In the genomic region with DNA sequence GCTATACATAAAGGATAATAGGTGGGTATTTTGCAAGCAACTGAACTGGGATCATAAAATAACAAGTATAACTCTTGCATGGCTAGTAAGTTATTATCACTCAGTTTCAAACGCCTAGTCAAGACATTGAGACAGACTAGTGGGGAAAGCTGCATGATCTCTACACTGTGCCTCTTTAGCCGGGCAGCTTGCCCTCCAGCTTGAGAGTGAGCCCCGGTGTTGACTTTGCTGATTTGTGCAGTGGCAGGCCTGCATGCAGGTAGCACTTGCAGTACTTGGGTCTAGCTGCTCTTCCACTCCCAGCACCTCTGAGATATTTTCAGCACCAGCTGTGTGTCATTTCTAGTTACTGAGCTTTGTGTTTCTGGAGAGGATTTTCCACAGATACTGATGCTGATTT, we compare ENCODE assay signal across 14 cellular contexts.
DNase-seq lines count a peak whose midpoint lies in the region; ATAC-seq and TF ChIP-seq lines count a peak whose summit lies in the region.
"Had no signal": no experiment of that assay in that cellular context is flagged by ENCODE, and none has a peak within 500 bp of the region (broad histone marks: within the 10 kb centered on the region; RNA-seq: fewer than 3 reads in every experiment).

No MANE protein-coding gene starts in this region.

- H2BK120ac ChIP-seq in H9 (ENCODE audit: low read depth, low read length, poor library complexity, severe bottlenecking): no peak overlapping the region

- no peak overlapping the region for H3K4me2 ChIP-seq in H9 (ENCODE audit: insufficient read depth, insufficient read length, low read length)

- peak overlapping the region; percentile 35 to 96 (median 45); a peak in 4 of 7 replicates for H3K27ac Mint-ChIP-seq in H9

- no peak overlapping the region for H3K4me3 Mint-ChIP-seq in H9

- TF ChIP-seq POLR2A in prostate gland (IDR thresholded peaks at IDR 0.05): no peak

- peak; percentile 29 to 45 for ATAC-seq in left cardiac atrium
- ATAC-seq in GM21528 (IDR thresholded peaks at IDR 0.05; ENCODE audit: low FRiP score, unreplicated experiment): no peak

- H2BK20ac ChIP-seq in H9 (ENCODE audit: low read depth, low read length, poor library complexity, severe bottlenecking): no peak overlapping the region

- no peak for DNase-seq in H9
- DNase-seq in caudate nucleus (lab: John Stamatoyannopoulos, UW): peak in 11 of 61 donors; percentile 16 to 67 (median 28)
- DNase-seq in left cardiac atrium: no peak
- peak; percentile 26 for DNase-seq in prostate gland (ENCODE audit: low spot score)
- DNase-seq in NCI-H2029 (lab: John Stamatoyannopoulos, UW): no peak
- no peak for DNase-seq in activated gamma-delta T cell (lab: John Stamatoyannopoulos, UW)
- DNase-seq: BE2C, DMS53, GF-D8, Kasumi-1, NCI-H1694 treated with DMSO at 0.1 percent for 48 hours, NCI-H69, OCI-M1 had no signal

- no peak overlapping the region for H3K27ac ChIP-seq in H9 (ENCODE audit: insufficient read length, low read depth, low read length)
- H3K27ac ChIP-seq in caudate nucleus (ENCODE audit: low read depth, low read length): peak overlapping the region; percentile 71
- no peak overlapping the region for H3K27ac ChIP-seq in prostate gland

- peaks cover 15 to 17% of the 10 kb centered on the region in 2 experiments for H3K4me1 Mint-ChIP-seq in H9

- no peak overlapping the region for H4K5ac ChIP-seq in H9 (ENCODE audit: insufficient read length, low read depth, low read length)

- no peak overlapping the region for H3K9ac ChIP-seq in H9 (ENCODE audit: extremely low read depth, insufficient read length, low read length)

- H3K4me1 ChIP-seq in H9 (ENCODE audit: insufficient read depth, low read length) (peaks cover 12% of the 10 kb centered on the region; the same call in 1 of the 2 replicates), prostate gland (replicated peaks) (no peaks in the 10 kb centered on the region)

- H2AFZ ChIP-seq in H9 (ENCODE audit: low read length): no peak overlapping the region

- H2BK15ac ChIP-seq in H9 (ENCODE audit: low read depth, low read length): no peak overlapping the region

- no peak overlapping the region for H3K56ac ChIP-seq in H9 (ENCODE audit: insufficient read length, low read depth, low read length)

- no peak overlapping the region for H2BK5ac ChIP-seq in H9 (ENCODE audit: insufficient read length, low read length)

- H3T11ph ChIP-seq in H9 (ENCODE audit: low read length): no peak overlapping the region

- no peaks in the 10 kb centered on the region for H3K79me2 ChIP-seq in H9 (ENCODE audit: insufficient read depth, low read length)

- H3K9me3 ChIP-seq in H9 (ENCODE audit: control insufficient read depth, low read depth, low read length) (no peaks in the 10 kb centered on the region), prostate gland (no peaks in the 10 kb centered on the region)
- H3K9me3 ChIP-seq: BE2C had no signal

- H3K27me3 Mint-ChIP-seq in H9 (ENCODE audit: low read depth): no peaks in the 10 kb centered on the region; the same call in 1 of the 2 replicates

- no peak overlapping the region for H3K18ac ChIP-seq in H9 (ENCODE audit: insufficient read length, low read depth, low read length)

- H3K9me3 Mint-ChIP-seq in H9: no peaks in the 10 kb centered on the region

- no peaks in the 10 kb centered on the region for H4K20me1 ChIP-seq in H9 (ENCODE audit: control insufficient read depth, insufficient read depth, insufficient read length)

- no peak overlapping the region for H3K14ac ChIP-seq in H9 (ENCODE audit: insufficient read depth, low read length)

- peaks cover 5 to 6% of the 10 kb centered on the region in 2 donors for H3K36me3 ChIP-seq in prostate gland
- H3K36me3 ChIP-seq: BE2C had no signal

- intact Hi-C loops in left cardiac atrium (cut with DNase I): no loop called here
- intact Hi-C loops in prostate gland (cut with DNase I): no loop called here

- no peaks in the 10 kb centered on the region for H3K23me2 ChIP-seq in H9 (ENCODE audit: insufficient read length, low read depth, low read length, poor library complexity, severe bottlenecking)

- no peak overlapping the region for H3K4ac ChIP-seq in H9 (ENCODE audit: low read depth, low read length)

- H4K91ac ChIP-seq in H9 (ENCODE audit: insufficient read length, low read depth, low read length): no peak overlapping the region

- TF ChIP-seq CTCF in H9 (conservative IDR thresholded peaks at IDR 0.05): no peak
- no peak for TF ChIP-seq CTCF in prostate gland (IDR thresholded peaks at IDR 0.05)

- peaks cover 18 to 67% (median 59%) of the 10 kb centered on the region in 3 experiments; a peak in 6 of 7 replicates for H3K36me3 Mint-ChIP-seq in H9 (ENCODE audit: insufficient read depth in 1 of 3, low read depth in 3 of 3)

- H3K23ac ChIP-seq in H9 (ENCODE audit: insufficient read length, low read depth, low read length): no peak overlapping the region

- no peak overlapping the region for H3K4me3 ChIP-seq in prostate gland

- WGBS in H9 (ENCODE audit: extremely low coverage, insufficient read length, low lambda C conversion rate): no CpG with 5 or more reads among the region's 3 CpGs
- WGBS in prostate gland: 75% methylated on average over 3 of the region's 3 CpGs

- no peak overlapping the region for H4K8ac ChIP-seq in H9 (replicated peaks; ENCODE audit: insufficient read length, low read depth, low read length)

- H2AK5ac ChIP-seq in H9 (ENCODE audit: insufficient read length, low read length): no peak overlapping the region

- H3K27me3 ChIP-seq in H9 (ENCODE audit: insufficient read depth, low read length): no peaks in the 10 kb centered on the region
- no peaks in the 10 kb centered on the region for H3K27me3 ChIP-seq in prostate gland (replicated peaks; ENCODE audit: insufficient read depth)
- H3K27me3 ChIP-seq: BE2C had no signal

- no peak overlapping the region for H2BK12ac ChIP-seq in H9 (ENCODE audit: insufficient read length, low read depth, low read length)

- H3K79me1 ChIP-seq in H9 (ENCODE audit: insufficient read depth, low read depth, low read length, poor library complexity, severe bottlenecking): no peaks in the 10 kb centered on the region
